Comparison of ENCODE assay signal across 8 cellular contexts in the genomic region with DNA sequence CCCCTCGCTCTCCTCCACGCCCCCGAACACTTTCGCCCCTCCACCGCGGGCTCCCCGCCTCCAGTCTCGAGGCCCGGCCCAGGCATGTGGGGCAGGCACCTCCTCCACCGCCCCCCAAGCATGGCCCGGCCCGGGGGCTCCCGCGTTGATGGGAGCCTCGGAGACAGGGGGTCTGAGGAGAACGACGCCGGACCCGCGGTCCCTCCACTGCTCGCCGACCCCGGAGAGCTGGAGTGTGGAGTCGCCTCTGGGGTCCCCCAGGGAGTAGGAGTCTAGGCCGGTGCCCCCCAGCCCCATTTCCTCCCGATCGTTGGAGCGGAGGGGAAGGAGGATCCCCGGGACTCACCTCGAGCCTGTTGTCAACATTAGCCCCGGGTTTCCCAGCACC. TPM values are rescaled to one million over a fixed set of nuclear protein-coding genes. Genes with fewer than 3 reads are reported as not detected.
A peak's percentile ranks its signal among the peaks of the same experiment; 100 is the strongest.
DNase-seq lines count a peak whose midpoint lies in the region; ATAC-seq lines count a peak whose summit lies in the region.

No MANE protein-coding gene starts in this region.

- H3K4me3 ChIP-seq in BLaER1 (peak overlapping the region; percentile 95), rectal smooth muscle tissue (ENCODE audit: low read length) (peak overlapping the region; percentile 94)

- H3K9me3 ChIP-seq in BLaER1 = no peaks in the 10 kb centered on the region

- intact Hi-C loops in Right ventricle myocardium superior (cut with DNase I) = loop anchor here (2.0 kb wide), 1 partner anchor 26 kb away; a partner anchor contains a TSS

- ATAC-seq in GM21381 (IDR thresholded peaks at IDR 0.05; ENCODE audit: unreplicated experiment) = peak; percentile 12
- ATAC-seq in Right ventricle myocardium superior (ENCODE audit: poor library complexity) = peak; percentile 22
- no peak for ATAC-seq in GM19452 (IDR thresholded peaks at IDR 0.05; ENCODE audit: unreplicated experiment)

- peak overlapping the region; percentile 100 for H3K27ac ChIP-seq in BLaER1
- peak overlapping the region; percentile 100 for H3K27ac ChIP-seq in rectal smooth muscle tissue (ENCODE audit: low read depth, low read length)

- H3K9ac ChIP-seq in BLaER1 = peak overlapping the region; percentile 100
- peak overlapping the region; percentile 77 for H3K9ac ChIP-seq in rectal smooth muscle tissue (ENCODE audit: low read length)

- peak; percentile 56 for DNase-seq in NAMALWA (ENCODE audit: low spot score)
- DNase-seq in activated T-helper 9 cell treated with anti-CD3 and anti-CD28 coated beads, Interleukin-2, amount 50 U/mL, for 16 hours (ENCODE audit: low read depth) = peak; percentile 45
- no peak for DNase-seq in Right ventricle myocardium superior
- DNase-seq in NCI-H187 (lab: John Stamatoyannopoulos, UW) = no peak

- H3K4me1 ChIP-seq in BLaER1 = peaks cover 26% of the 10 kb centered on the region
- peaks cover 4% of the 10 kb centered on the region for H3K4me1 ChIP-seq in rectal smooth muscle tissue (ENCODE audit: control insufficient read depth, insufficient read depth, low read length)

- H3K36me3 ChIP-seq in BLaER1 (peaks cover under 1% of the 10 kb centered on the region; the same call in 1 of the 2 replicates), rectal smooth muscle tissue (ENCODE audit: control insufficient read depth, insufficient read depth, low read length) (no peaks in the 10 kb centered on the region)

- peak overlapping the region; percentile 93 for H3K4me2 ChIP-seq in BLaER1

- no peaks in the 10 kb centered on the region for H3K27me3 ChIP-seq in BLaER1
- H3K27me3 ChIP-seq in rectal smooth muscle tissue (ENCODE audit: control insufficient read depth, insufficient read depth, low read length) = no peaks in the 10 kb centered on the region

- peaks cover 44% of the 10 kb centered on the region for H4K20me1 ChIP-seq in BLaER1

RNA-seq across cellular contexts. Expression of a gene that starts 0.2 kb away (rescaled TPM):
- total RNA-seq in Right ventricle myocardium superior = 19.8 TPM

RNA-seq across cellular contexts. Expression of a gene that starts 26.4 kb away (rescaled TPM):
- 22.8 TPM for total RNA-seq in Right ventricle myocardium superior

Comparison
In these comparisons a context has a peak if more than half of its experiments do, and no peak if none do; other contexts are left out.
1. DNase-seq: peak in NAMALWA (single experiment) and activated T-helper 9 cell treated with anti-CD3 and anti-CD28 coated beads, Interleukin-2, amount 50 U/mL, for 16 hours (single experiment); none in Right ventricle myocardium superior (single experiment) and NCI-H187 (0 of 2).